ENCODE assay signal across 14 cellular contexts in genomic region chr3:4343258-4343657, GRCh38. TPM values are rescaled to one million over a fixed set of nuclear protein-coding genes. Genes with fewer than 3 reads are reported as not detected.
DNase-seq lines count a peak whose midpoint lies in the region; ATAC-seq and TF ChIP-seq lines count a peak whose summit lies in the region.
"Had no signal": no experiment of that assay in that cellular context is flagged by ENCODE, and none has a peak within 500 bp of the region (broad histone marks: within the 10 kb centered on the region; RNA-seq: fewer than 3 reads in every experiment).

No MANE protein-coding gene starts in this region.

- H3K27ac Mint-ChIP-seq in stimulated activated naive CD8-positive, alpha-beta T cell treated with anti-CD3 and anti-CD28 coated beads, Interleukin-15, amount 100 ng/mL, for 72 hours, result no peak overlapping the region
- H3K27ac Mint-ChIP-seq: immature natural killer cell had no signal

- no peak overlapping the region for H3K27ac ChIP-seq in foreskin keratinocyte

- H3K27me3 Mint-ChIP-seq in stimulated activated naive CD8-positive, alpha-beta T cell treated with anti-CD3 and anti-CD28 coated beads, Interleukin-15, amount 100 ng/mL, for 72 hours, result no peaks in the 10 kb centered on the region

- no peaks in the 10 kb centered on the region for H3K9me3 Mint-ChIP-seq in stimulated activated naive CD8-positive, alpha-beta T cell treated with anti-CD3 and anti-CD28 coated beads, Interleukin-15, amount 100 ng/mL, for 72 hours
- H3K9me3 Mint-ChIP-seq: immature natural killer cell had no signal

- H3K27me3 ChIP-seq in foreskin keratinocyte, result no peaks in the 10 kb centered on the region
- H3K27me3 ChIP-seq: BE2C, dorsolateral prefrontal cortex had no signal

- peak; percentile 78 for DNase-seq in AG08395 (ENCODE audit: low spot score)
- DNase-seq in HCEC 1CT, result peak; percentile 18
- peak; percentile 26 for DNase-seq in SW480 (ENCODE audit: low spot score)
- DNase-seq in foreskin keratinocyte, result peak; percentile 3 to 11
- DNase-seq in NCI-H1694 treated with DMSO at 0.1 percent for 48 hours (lab: John Stamatoyannopoulos, UW), result no peak
- no peak for DNase-seq in stimulated activated naive CD8-positive, alpha-beta T cell treated with anti-CD3 and anti-CD28 coated beads, Interleukin-15, amount 100 ng/mL, for 72 hours
- DNase-seq: BE2C; dorsolateral prefrontal cortex; immature natural killer cell; KG1; NCI-H2081 treated with DMSO at 0.1 percent for 48 hours; stimulated activated CD8-positive, alpha-beta memory T cell treated with anti-CD3 and anti-CD28 coated beads, Interleukin-4, amount 100 ng/mL, for 48 hours had no signal

- no peak for TF ChIP-seq CTCF in foreskin keratinocyte (conservative IDR thresholded peaks at IDR 0.05)

- H3K4me1 ChIP-seq in foreskin keratinocyte, result no peaks in the 10 kb centered on the region

- ATAC-seq in foreskin keratinocyte, result peak; percentile 49
- ATAC-seq in GM18520 (IDR thresholded peaks at IDR 0.05; ENCODE audit: unreplicated experiment), result no peak
- no peak for ATAC-seq in stimulated activated naive CD8-positive, alpha-beta T cell treated with anti-CD3 and anti-CD28 coated beads, Interleukin-15, amount 100 ng/mL, for 72 hours
- ATAC-seq in GM19035 (IDR thresholded peaks at IDR 0.05; ENCODE audit: unreplicated experiment), result no peak

- no peak overlapping the region for H3K4me3 Mint-ChIP-seq in stimulated activated naive CD8-positive, alpha-beta T cell treated with anti-CD3 and anti-CD28 coated beads, Interleukin-15, amount 100 ng/mL, for 72 hours
- H3K4me3 Mint-ChIP-seq: immature natural killer cell had no signal

- H3K4me1 Mint-ChIP-seq in stimulated activated naive CD8-positive, alpha-beta T cell treated with anti-CD3 and anti-CD28 coated beads, Interleukin-15, amount 100 ng/mL, for 72 hours, result peaks cover 6% of the 10 kb centered on the region

RNA-seq across cellular contexts. Expression of gene SETMAR, which starts 40.1 kb away (rescaled TPM):
- 9.8 and 11.5 TPM in 2 replicates for total RNA-seq in foreskin keratinocyte
- 8.3 and 9.3 TPM in 2 replicates for polyA plus RNA-seq in foreskin keratinocyte

Comparison
In these comparisons a context has a peak if more than half of its experiments do, and no peak if none do; other contexts are left out.
1. DNase-seq: peak in AG08395 (single experiment), HCEC 1CT (single experiment), SW480 (single experiment) and foreskin keratinocyte (2 of 2); none in NCI-H1694 treated with DMSO at 0.1 percent for 48 hours (single experiment) and stimulated activated naive CD8-positive, alpha-beta T cell treated with anti-CD3 and anti-CD28 coated beads, Interleukin-15, amount 100 ng/mL, for 72 hours (0 of 2).